ENCODE assay signal across 8 cellular contexts in genomic region chr6:44002071-44002590, GRCh38.
DNase-seq lines count a peak whose midpoint lies in the region; ATAC-seq, FAIRE-seq and TF ChIP-seq lines count a peak whose summit lies in the region.

No MANE protein-coding gene starts in this region.

- H3K4me3 ChIP-seq in small intestine (ENCODE audit: low read depth in 1 of 2, low read length in 2 of 2): peak overlapping the region in 1 of 2 donors; percentile 43

- H3K9me3 Mint-ChIP-seq in activated CD8-positive, alpha-beta memory T cell treated with anti-CD3 and anti-CD28 coated beads, Interleukin-2, amount 10 ng/mL, durations not matched to agents 7 days and 5 days (ENCODE audit: low read depth): no peaks in the 10 kb centered on the region
- H3K9me3 Mint-ChIP-seq in activated CD8-positive, alpha-beta T cell treated with anti-CD3 and anti-CD28 coated beads, Interleukin-2, amount 10 ng/mL, durations not matched to agents 7 days and 5 days (ENCODE audit: insufficient read depth): no peaks in the 10 kb centered on the region

- WGBS in small intestine, 3 donors: 2 to 4% (median 4%) methylated on average over 29 to 37 of the region's 37 CpGs

- no peak for FAIRE-seq in small intestine (lab: Jason Lieb, UNC)

- peaks cover 55% of the 10 kb centered on the region for H3K27me3 Mint-ChIP-seq in activated CD8-positive, alpha-beta memory T cell treated with anti-CD3 and anti-CD28 coated beads, Interleukin-2, amount 10 ng/mL, durations not matched to agents 7 days and 5 days
- peaks cover 20% of the 10 kb centered on the region for H3K27me3 Mint-ChIP-seq in activated CD8-positive, alpha-beta T cell treated with anti-CD3 and anti-CD28 coated beads, Interleukin-2, amount 10 ng/mL, durations not matched to agents 7 days and 5 days (ENCODE audit: low read depth)

- H3K27ac ChIP-seq in small intestine (ENCODE audit: low read depth in 1 of 2, low read length in 1 of 2): peak overlapping the region in 1 of 2 donors; percentile 63

- peaks cover 2 to 5% of the 10 kb centered on the region in 2 donors for H3K4me1 ChIP-seq in small intestine (ENCODE audit: control insufficient read depth in 2 of 2, insufficient read depth in 1 of 2, low read depth in 1 of 2, low read length in 1 of 2)

- CTCF ChIA-PET in activated CD8-positive, alpha-beta memory T cell treated with anti-CD3 and anti-CD28 coated beads, Interleukin-2, amount 10 ng/mL, durations not matched to agents 7 days and 5 days (lab: Charles Lee): interaction anchor here (0.8 to 3.0 kb wide), 3 partner anchors 18 to 232 kb away, joined by 4 to 8 read pairs (median 4); partner anchors contain the start of gene VEGFA
- CTCF ChIA-PET in activated CD8-positive, alpha-beta T cell treated with anti-CD3 and anti-CD28 coated beads, Interleukin-2, amount 10 ng/mL, durations not matched to agents 7 days and 5 days (lab: Charles Lee): interaction anchor here (0.6 to 1.4 kb wide), 2 partner anchors 10 to 16 kb away, joined by 3 read pairs; no protein-coding TSS in a partner anchor
- CTCF ChIA-PET in HEK293T (lab: Yijun Ruan, JAX): interaction anchor here (1.0 to 2.4 kb wide), 5 partner anchors 10 to 195 kb away, joined by 3 to 5 read pairs (median 4); no protein-coding TSS in a partner anchor

- POLR2A ChIA-PET in activated CD8-positive, alpha-beta T cell treated with anti-CD3 and anti-CD28 coated beads, Interleukin-2, amount 10 ng/mL, durations not matched to agents 7 days and 5 days (lab: Charles Lee): no interaction called here
- POLR2A ChIA-PET in HEK293T (lab: Yijun Ruan, JAX): no interaction called here

- no peak overlapping the region for H3K27ac Mint-ChIP-seq in activated CD8-positive, alpha-beta memory T cell treated with anti-CD3 and anti-CD28 coated beads, Interleukin-2, amount 10 ng/mL, durations not matched to agents 7 days and 5 days
- no peak overlapping the region for H3K27ac Mint-ChIP-seq in activated CD8-positive, alpha-beta T cell treated with anti-CD3 and anti-CD28 coated beads, Interleukin-2, amount 10 ng/mL, durations not matched to agents 7 days and 5 days

- DNase-seq in activated CD8-positive, alpha-beta memory T cell treated with anti-CD3 and anti-CD28 coated beads, Interleukin-2, amount 10 ng/mL, durations not matched to agents 7 days and 5 days: no peak
- no peak for DNase-seq in activated CD8-positive, alpha-beta memory T cell treated with anti-CD3 and anti-CD28 coated beads for 24 hours
- no peak for DNase-seq in activated CD8-positive, alpha-beta T cell treated with anti-CD3 and anti-CD28 coated beads, Interleukin-2, amount 10 ng/mL, durations not matched to agents 7 days and 5 days
- DNase-seq in left ventricle myocardium superior (peak; percentile 40), small intestine (peak; percentile 44), NCI-H526 treated with DMSO at 0.1 percent for 48 hours (lab: John Stamatoyannopoulos, UW) (no peak), HEK293T (ENCODE audit: extremely low spot score) (no peak), T1000 (lab: John Stamatoyannopoulos, UW) (no peak)

- H3K27me3 ChIP-seq in small intestine (ENCODE audit: control insufficient read depth in 2 of 2, insufficient read depth in 2 of 2, low read length in 2 of 2): peaks cover 4 to 6% of the 10 kb centered on the region in 2 donors

- H3K36me3 Mint-ChIP-seq in activated CD8-positive, alpha-beta memory T cell treated with anti-CD3 and anti-CD28 coated beads, Interleukin-2, amount 10 ng/mL, durations not matched to agents 7 days and 5 days: no peaks in the 10 kb centered on the region
- H3K36me3 Mint-ChIP-seq in activated CD8-positive, alpha-beta T cell treated with anti-CD3 and anti-CD28 coated beads, Interleukin-2, amount 10 ng/mL, durations not matched to agents 7 days and 5 days (ENCODE audit: low read depth): no peaks in the 10 kb centered on the region

- no peaks in the 10 kb centered on the region for H3K9me3 ChIP-seq in small intestine (ENCODE audit: control insufficient read depth, low read depth)

- peaks cover 10% of the 10 kb centered on the region for H3K4me1 Mint-ChIP-seq in activated CD8-positive, alpha-beta memory T cell treated with anti-CD3 and anti-CD28 coated beads, Interleukin-2, amount 10 ng/mL, durations not matched to agents 7 days and 5 days
- peaks cover 28% of the 10 kb centered on the region for H3K4me1 Mint-ChIP-seq in activated CD8-positive, alpha-beta T cell treated with anti-CD3 and anti-CD28 coated beads, Interleukin-2, amount 10 ng/mL, durations not matched to agents 7 days and 5 days (ENCODE audit: low read depth)

- H3K4me3 Mint-ChIP-seq in activated CD8-positive, alpha-beta memory T cell treated with anti-CD3 and anti-CD28 coated beads, Interleukin-2, amount 10 ng/mL, durations not matched to agents 7 days and 5 days: no peak overlapping the region
- H3K4me3 Mint-ChIP-seq in activated CD8-positive, alpha-beta T cell treated with anti-CD3 and anti-CD28 coated beads, Interleukin-2, amount 10 ng/mL, durations not matched to agents 7 days and 5 days: peak overlapping the region; percentile 53

- intact Hi-C loops in left ventricle myocardium superior (cut with micrococcal nuclease): no loop called here

- H3K36me3 ChIP-seq in small intestine (ENCODE audit: control insufficient read depth in 2 of 2, insufficient read depth in 2 of 2, low read length in 2 of 2): no peaks in the 10 kb centered on the region

- ATAC-seq in activated CD8-positive, alpha-beta memory T cell treated with anti-CD3 and anti-CD28 coated beads, Interleukin-2, amount 10 ng/mL, durations not matched to agents 7 days and 5 days: peak; percentile 24
- no peak for ATAC-seq in activated CD8-positive, alpha-beta T cell treated with anti-CD3 and anti-CD28 coated beads, Interleukin-2, amount 10 ng/mL, durations not matched to agents 7 days and 5 days
- ATAC-seq in left ventricle myocardium superior: no peak

TF ChIP-seq in HEK293T, 16 proteins besides CTCF, POLR2A, EP300 and RAD21:
- no peak for TF ChIP-seq CTBP1 (IDR thresholded peaks at IDR 0.05; ENCODE audit: borderline replicate concordance)
- TF ChIP-seq NFRKB (IDR thresholded peaks at IDR 0.05): no peak
- no peak for TF ChIP-seq SUZ12 (IDR thresholded peaks at IDR 0.05)
- no peak for TF ChIP-seq FOXA1 (IDR thresholded peaks at IDR 0.05)
- TF ChIP-seq FOXK2 (IDR thresholded peaks at IDR 0.05): no peak
- no peak for TF ChIP-seq L3MBTL2 (conservative IDR thresholded peaks at IDR 0.05)
- no peak for TF ChIP-seq FOXM1 (IDR thresholded peaks at IDR 0.05; ENCODE audit: borderline replicate concordance)
- no peak for TF ChIP-seq SP1 (IDR thresholded peaks at IDR 0.05)
- TF ChIP-seq ELF4 (IDR thresholded peaks at IDR 0.05): no peak
- no peak for TF ChIP-seq BHLHE40 (IDR thresholded peaks at IDR 0.05; ENCODE audit: borderline replicate concordance)
- TF ChIP-seq HDGF (IDR thresholded peaks at IDR 0.05; ENCODE audit: borderline replicate concordance): no peak
- no peak for TF ChIP-seq ZNF384 (IDR thresholded peaks at IDR 0.05)
- no peak for TF ChIP-seq LEF1 (IDR thresholded peaks at IDR 0.05; ENCODE audit: borderline replicate concordance)
- no peak for TF ChIP-seq TARDBP (IDR thresholded peaks at IDR 0.05)
- no peak for TF ChIP-seq ARNT (IDR thresholded peaks at IDR 0.05)
- TF ChIP-seq, protein P1, sequence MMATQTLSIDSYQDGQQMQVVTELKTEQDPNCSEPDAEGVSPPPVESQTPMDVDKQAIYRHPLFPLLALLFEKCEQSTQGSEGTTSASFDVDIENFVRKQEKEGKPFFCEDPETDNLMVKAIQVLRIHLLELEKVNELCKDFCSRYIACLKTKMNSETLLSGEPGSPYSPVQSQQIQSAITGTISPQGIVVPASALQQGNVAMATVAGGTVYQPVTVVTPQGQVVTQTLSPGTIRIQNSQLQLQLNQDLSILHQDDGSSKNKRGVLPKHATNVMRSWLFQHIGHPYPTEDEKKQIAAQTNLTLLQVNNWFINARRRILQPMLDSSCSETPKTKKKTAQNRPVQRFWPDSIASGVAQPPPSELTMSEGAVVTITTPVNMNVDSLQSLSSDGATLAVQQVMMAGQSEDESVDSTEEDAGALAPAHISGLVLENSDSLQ (IDR thresholded peaks at IDR 0.05): no peak

Comparison
In these comparisons a context has a peak if more than half of its experiments do, and no peak if none do; other contexts are left out.
1. DNase-seq: peak in left ventricle myocardium superior (single experiment) and small intestine (single experiment); none in activated CD8-positive, alpha-beta memory T cell treated with anti-CD3 and anti-CD28 coated beads, Interleukin-2, amount 10 ng/mL, durations not matched to agents 7 days and 5 days (single experiment), activated CD8-positive, alpha-beta memory T cell treated with anti-CD3 and anti-CD28 coated beads for 24 hours (single experiment), activated CD8-positive, alpha-beta T cell treated with anti-CD3 and anti-CD28 coated beads, Interleukin-2, amount 10 ng/mL, durations not matched to agents 7 days and 5 days (single experiment), NCI-H526 treated with DMSO at 0.1 percent for 48 hours (single experiment), HEK293T (single experiment) and T1000 (single experiment).